23 cellular contexts compared by ENCODE assay signal in genomic region chr6:157850030-157850429, GRCh38. TPM values are rescaled to one million over a fixed set of nuclear protein-coding genes. Genes with fewer than 3 reads are reported as not detected.
A peak's percentile ranks its signal among the peaks of the same experiment; 100 is the strongest.
DNase-seq lines count a peak whose midpoint lies in the region; ATAC-seq, FAIRE-seq and TF ChIP-seq lines count a peak whose summit lies in the region.
"Had no signal": no experiment of that assay in that cellular context is flagged by ENCODE, and none has a peak within 500 bp of the region (broad histone marks: within the 10 kb centered on the region; RNA-seq: fewer than 3 reads in every experiment).

No MANE protein-coding gene starts in this region.

- TF ChIP-seq EP300 in H1 (IDR thresholded peaks at IDR 0.05; ENCODE audit: borderline replicate concordance in 1 of 2, low read depth in 2 of 2, low read length in 2 of 2) = no peak

- H2BK20ac ChIP-seq in H1 (ENCODE audit: low read length) = no peak overlapping the region

- H3K18ac ChIP-seq in H1 (ENCODE audit: extremely low read depth, low read length) (peak overlapping the region; percentile 55; the same call in 1 of the 2 replicates), neuronal stem cell (ENCODE audit: low read length) (no peak overlapping the region)

- no peak overlapping the region for H3K14ac ChIP-seq in H1 (ENCODE audit: insufficient read length)
- no peak overlapping the region for H3K14ac ChIP-seq in neuronal stem cell (ENCODE audit: low read length)

- no peaks in the 10 kb centered on the region for H3K36me3 ChIP-seq in GM23338 (ENCODE audit: insufficient read depth)
- H3K36me3 ChIP-seq in H1 (ENCODE audit: control insufficient read depth in 2 of 4, insufficient read depth in 4 of 4, low read length in 3 of 4) = no peaks in the 10 kb centered on the region; a peak in 1 of 8 replicates
- H3K36me3 ChIP-seq in neuronal stem cell (replicated peaks in 1 of 2; ENCODE audit: control insufficient read depth in 2 of 2, insufficient read depth in 2 of 2, low read length in 2 of 2) = peaks cover 0 to 2% of the 10 kb centered on the region in 2 donors
- H3K36me3 ChIP-seq in Karpas-422 (ENCODE audit: insufficient read depth, low read length) = no peaks in the 10 kb centered on the region
- H3K36me3 ChIP-seq: BLaER1, esophagus muscularis mucosa, gastroesophageal sphincter had no signal

- no peak for TF ChIP-seq POLR2A in H1 (IDR thresholded peaks at IDR 0.05; ENCODE audit: control extremely low read depth in 1 of 2, low read depth in 2 of 2, low read length in 2 of 2)

- no peak overlapping the region for H2BK12ac ChIP-seq in H1 (ENCODE audit: low read depth, low read length)
- no peak overlapping the region for H2BK12ac ChIP-seq in neuronal stem cell (ENCODE audit: low read length)

- H4K8ac ChIP-seq in H1 (ENCODE audit: extremely low read depth, insufficient read depth, low read length) (no peak overlapping the region), neuronal stem cell (ENCODE audit: low read depth, low read length) (no peak overlapping the region)

- POLR2A ChIA-PET in H1 (lab: Charles Lee; ENCODE audit: partially characterized antibody) = no interaction called here

- TF ChIP-seq RAD21 in H1 (IDR thresholded peaks at IDR 0.05 in 1 of 2, conservative IDR thresholded peaks at IDR 0.05 in 1 of 2; ENCODE audit: low read depth in 2 of 2, low read length in 2 of 2) = no peak

- TF ChIP-seq CTCF in GM23338 (conservative IDR thresholded peaks at IDR 0.05; ENCODE audit: low read depth in 2 of 2) (no peak), H1 (IDR thresholded peaks at IDR 0.05; ENCODE audit: control extremely low read depth in 1 of 3, insufficient read depth in 1 of 3, low read depth in 1 of 3, low read length in 3 of 3) (no peak)

- H3K4me1 Mint-ChIP-seq in activated T-cell treated with anti-CD3 and anti-CD28 coated beads, Interleukin-2, amount 50 U/mL, for 4 hours (ENCODE audit: low read depth) = peaks cover 65% of the 10 kb centered on the region
- H3K4me1 Mint-ChIP-seq in activated T-cell treated with anti-CD3 and anti-CD28 coated beads, Interleukin-2, amount 50 U/mL, for 24 hours (ENCODE audit: low read depth) = peaks cover 75% of the 10 kb centered on the region
- H3K4me1 Mint-ChIP-seq in GM23338 = peaks cover 52% of the 10 kb centered on the region

- H2AFZ ChIP-seq in GM23338 (no peak overlapping the region), H1 (ENCODE audit: low read length) (no peak overlapping the region), neuronal stem cell (ENCODE audit: low read length) (no peak overlapping the region), Karpas-422 (ENCODE audit: low read length) (no peak overlapping the region)

- H3K4ac ChIP-seq in H1 (replicated peaks; ENCODE audit: insufficient read length, low read depth, low read length) (no peak overlapping the region), neuronal stem cell (ENCODE audit: low read length) (no peak overlapping the region)

- peaks cover 100% of the 10 kb centered on the region for H3K79me2 ChIP-seq in GM23338 (replicated peaks; ENCODE audit: insufficient read depth)
- H3K79me2 ChIP-seq in H1 (ENCODE audit: control insufficient read depth in 1 of 2, insufficient read depth in 2 of 2, low read length in 2 of 2) = peaks cover 10 to 100% of the 10 kb centered on the region in 2 experiments
- no peaks in the 10 kb centered on the region for H3K79me2 ChIP-seq in Karpas-422 (ENCODE audit: low read length)

- H2AK5ac ChIP-seq in H1 (ENCODE audit: low read depth, low read length) (no peak overlapping the region), neuronal stem cell (ENCODE audit: low read depth, low read length) (no peak overlapping the region)

- H3K23ac ChIP-seq in H1 (ENCODE audit: insufficient read length) (no peak overlapping the region), neuronal stem cell (ENCODE audit: low read depth, low read length, poor library complexity) (peak overlapping the region; percentile 68)

- H4K20me1 ChIP-seq in GM23338 (replicated peaks; ENCODE audit: insufficient read depth) (peaks cover 36% of the 10 kb centered on the region), H1 (replicated peaks in 1 of 2; ENCODE audit: control insufficient read depth in 1 of 2, insufficient read depth in 2 of 2, low read length in 2 of 2) (peaks cover 3 to 7% of the 10 kb centered on the region in 2 experiments), Karpas-422 (ENCODE audit: insufficient read depth, low read depth, low read length) (no peaks in the 10 kb centered on the region)
- H4K20me1 ChIP-seq: BLaER1 had no signal

- H3K27ac ChIP-seq in GM23338 (ENCODE audit: low read depth) (0 out of 2 replicates have a peak overlapping the region, but pooled peaks have one; percentile 14), H1 (ENCODE audit: low read depth, low read length) (no peak overlapping the region), neuronal stem cell (replicated peaks; ENCODE audit: low read length) (no peak overlapping the region), Karpas-422 (ENCODE audit: low read length) (no peak overlapping the region)
- H3K27ac ChIP-seq: BLaER1, esophagus muscularis mucosa, gastroesophageal sphincter, SK-N-MC had no signal

- peaks cover 20% of the 10 kb centered on the region for H3K9me3 Mint-ChIP-seq in activated T-cell treated with anti-CD3 and anti-CD28 coated beads, Interleukin-2, amount 50 U/mL, for 4 hours
- peaks cover 21% of the 10 kb centered on the region for H3K9me3 Mint-ChIP-seq in activated T-cell treated with anti-CD3 and anti-CD28 coated beads, Interleukin-2, amount 50 U/mL, for 24 hours
- H3K9me3 Mint-ChIP-seq in GM23338 = peaks cover 11% of the 10 kb centered on the region; the same call in 2 of the 3 replicates

- H3K4me3 ChIP-seq in GM23338 (no peak overlapping the region), H1 (ENCODE audit: extremely low read depth in 1 of 4, insufficient read depth in 2 of 4, low read depth in 3 of 4, low read length in 4 of 4) (no peak overlapping the region), neuronal stem cell (ENCODE audit: low read length in 2 of 2) (peak overlapping the region in 1 of 2 donors; percentile 30), Karpas-422 (ENCODE audit: low read length) (no peak overlapping the region)
- H3K4me3 ChIP-seq: BLaER1, esophagus muscularis mucosa, gastroesophageal sphincter, SK-N-MC, smooth muscle cell had no signal

- CTCF ChIA-PET in H1 (lab: Charles Lee; ENCODE audit: partially characterized antibody) = no interaction called here

- no peak for DNase-seq in activated T-cell treated with anti-CD3 and anti-CD28 coated beads, Interleukin-2, amount 50 U/mL, for 4 hours
- no peak for DNase-seq in activated T-cell treated with anti-CD3 and anti-CD28 coated beads, Interleukin-2, amount 50 U/mL, for 24 hours
- DNase-seq in GM23338 (ENCODE audit: low spot score) (no peak), H1 (ENCODE audit: low read depth in 1 of 2, low spot score in 2 of 2) (no peak), neuronal stem cell (ENCODE audit: low spot score) (no peak), Karpas-422 (no peak), nucleus accumbens (lab: John Stamatoyannopoulos, UW) (no peak)
- DNase-seq: activated gamma-delta T cell; effector CD8-positive, alpha-beta T cell; HCEC 1CT; NCI-H1105; NCI-H2081; NCI-H510A treated with DMSO at 0.1 percent for 48 hours; stimulated activated CD4-positive, alpha-beta T cell treated with anti-CD3 and anti-CD28 coated beads, Interleukin-4, amount 100 ng/mL, for 1 hour; T-helper 9 cell had no signal

- H4K91ac ChIP-seq in H1 (replicated peaks; ENCODE audit: insufficient read length, low read length) (no peak overlapping the region), neuronal stem cell (ENCODE audit: low read depth, low read length, poor library complexity) (no peak overlapping the region)

- H3K9me2 ChIP-seq in GM23338 (ENCODE audit: insufficient read depth) (no peaks in the 10 kb centered on the region), Karpas-422 (replicated peaks; ENCODE audit: insufficient read depth, low read length) (no peaks in the 10 kb centered on the region)

- H2BK5ac ChIP-seq in H1 (ENCODE audit: low read depth, low read length) (peak overlapping the region; percentile 62), neuronal stem cell (ENCODE audit: low read length) (no peak overlapping the region)

- H3K56ac ChIP-seq in H1 (replicated peaks; ENCODE audit: insufficient read length, low read depth, low read length) = no peak overlapping the region

- H3K9ac ChIP-seq in H1 (replicated peaks in 1 of 4; ENCODE audit: extremely low read depth in 1 of 4, low read depth in 3 of 4, low read length in 3 of 4) (no peak overlapping the region), neuronal stem cell (ENCODE audit: low read depth, low read length, poor library complexity) (no peak overlapping the region), Karpas-422 (ENCODE audit: low read length) (no peak overlapping the region)
- H3K9ac ChIP-seq: BLaER1 had no signal

- no peak for ATAC-seq in activated T-cell treated with anti-CD3 and anti-CD28 coated beads, Interleukin-2, amount 50 U/mL, for 4 hours
- ATAC-seq in GM23338 (no peak), HG02852 (IDR thresholded peaks at IDR 0.05; ENCODE audit: unreplicated experiment) (no peak)
- ATAC-seq: gastroesophageal sphincter had no signal

- FAIRE-seq in H1 (lab: Jason Lieb, UNC) = no peak
- FAIRE-seq: A204.1, RCC 7860 had no signal

- no peak overlapping the region for H4K5ac ChIP-seq in H1 (ENCODE audit: insufficient read length, low read depth, low read length)

- no peaks in the 10 kb centered on the region for H3F3A ChIP-seq in GM23338 (replicated peaks; ENCODE audit: low read depth)

- H3K4me3 Mint-ChIP-seq in activated T-cell treated with anti-CD3 and anti-CD28 coated beads, Interleukin-2, amount 50 U/mL, for 4 hours = peak overlapping the region; percentile 1
- H3K4me3 Mint-ChIP-seq in activated T-cell treated with anti-CD3 and anti-CD28 coated beads, Interleukin-2, amount 50 U/mL, for 24 hours = no peak overlapping the region
- no peak overlapping the region for H3K4me3 Mint-ChIP-seq in GM23338

- H3K27me3 ChIP-seq in GM23338 (ENCODE audit: insufficient read depth) (no peaks in the 10 kb centered on the region), H1 (replicated peaks in 1 of 4; ENCODE audit: control insufficient read depth in 3 of 4, extremely low read depth in 1 of 4, insufficient read depth in 3 of 4, low read length in 3 of 4) (no peaks in the 10 kb centered on the region), neuronal stem cell (ENCODE audit: control insufficient read depth in 3 of 3, insufficient read depth in 3 of 3, low read depth in 1 of 3, low read length in 3 of 3) (no peaks in the 10 kb centered on the region), Karpas-422 (ENCODE audit: low read length) (no peaks in the 10 kb centered on the region)
- H3K27me3 ChIP-seq: BLaER1, esophagus muscularis mucosa, gastroesophageal sphincter had no signal

- H3K27ac Mint-ChIP-seq in activated T-cell treated with anti-CD3 and anti-CD28 coated beads, Interleukin-2, amount 50 U/mL, for 24 hours = no peak overlapping the region
- peak overlapping the region; percentile 42; the same call in 1 of the 2 replicates for H3K27ac Mint-ChIP-seq in GM23338

- no peaks in the 10 kb centered on the region for H3K23me2 ChIP-seq in H1 (ENCODE audit: low read depth, low read length)

- no peaks in the 10 kb centered on the region for H3K27me3 Mint-ChIP-seq in activated T-cell treated with anti-CD3 and anti-CD28 coated beads, Interleukin-2, amount 50 U/mL, for 4 hours (ENCODE audit: low read depth)
- H3K27me3 Mint-ChIP-seq in activated T-cell treated with anti-CD3 and anti-CD28 coated beads, Interleukin-2, amount 50 U/mL, for 24 hours = no peaks in the 10 kb centered on the region
- H3K27me3 Mint-ChIP-seq in GM23338 (ENCODE audit: insufficient read depth, low read depth, poor library complexity) = peaks cover 6% of the 10 kb centered on the region

- H3K4me1 ChIP-seq in GM23338 (ENCODE audit: insufficient read depth) (peaks cover 42% of the 10 kb centered on the region), H1 (replicated peaks in 1 of 4; ENCODE audit: control insufficient read depth in 3 of 4, insufficient read depth in 4 of 4, low read length in 3 of 4) (peaks cover 1 to 14% (median 10%) of the 10 kb centered on the region in 4 experiments; a peak in 5 of 7 replicates), neuronal stem cell (ENCODE audit: control insufficient read depth in 2 of 2, insufficient read depth in 1 of 2, low read depth in 1 of 2, low read length in 2 of 2) (peaks cover 0 to 6% of the 10 kb centered on the region in 2 donors), Karpas-422 (ENCODE audit: low read length) (peaks cover 9% of the 10 kb centered on the region)

- no peak overlapping the region for H3K4me2 ChIP-seq in GM23338
- H3K4me2 ChIP-seq in H1 (ENCODE audit: insufficient read depth in 1 of 2, low read depth in 2 of 2, low read length in 2 of 2) = no peak overlapping the region
- H3K4me2 ChIP-seq in neuronal stem cell (ENCODE audit: insufficient read depth, low read length, poor library complexity, severe bottlenecking) = no peak overlapping the region
- H3K4me2 ChIP-seq in Karpas-422 (ENCODE audit: low read depth, low read length, poor library complexity, severe bottlenecking) = no peak overlapping the region
- H3K4me2 ChIP-seq: BLaER1, smooth muscle cell had no signal

- WGBS in H1 (ENCODE audit: extremely low coverage in 1 of 2, insufficient coverage in 1 of 2, insufficient read length in 1 of 2, insufficient replicate concordance in 2 of 2, low coverage in 1 of 2, low lambda C conversion rate in 2 of 2, missing lambda C conversion rate in 1 of 2), 2 experiments = 90% methylated on average over 4 of the region's 4 CpGs; no CpG with 5 or more reads in 1 of the 2 experiments
- no CpG with 5 or more reads among the region's 4 CpGs for WGBS in neuronal stem cell (ENCODE audit: extremely low coverage in 2 of 2, insufficient read length in 2 of 2, insufficient replicate concordance in 1 of 2), 2 donors

- no peak overlapping the region for H2BK15ac ChIP-seq in H1 (ENCODE audit: low read length)
- H2BK15ac ChIP-seq in neuronal stem cell (ENCODE audit: low read length) = no peak overlapping the region

- H3K79me1 ChIP-seq in H1 (ENCODE audit: low read depth, low read length) (peaks cover 10% of the 10 kb centered on the region), neuronal stem cell (ENCODE audit: low read depth, low read length) (peaks cover 8% of the 10 kb centered on the region)

- H3K9me3 ChIP-seq in H1 (ENCODE audit: insufficient read depth in 2 of 2, low read depth in 1 of 2, low read length in 1 of 2) = no peaks in the 10 kb centered on the region
- H3K9me3 ChIP-seq in neuronal stem cell (replicated peaks in 1 of 2; ENCODE audit: control insufficient read depth in 2 of 2, insufficient read depth in 1 of 2, low read depth in 1 of 2, low read length in 2 of 2) = peaks cover 7 to 23% of the 10 kb centered on the region in 2 donors
- H3K9me3 ChIP-seq in Karpas-422 (ENCODE audit: low read length) = no peaks in the 10 kb centered on the region

- H2BK120ac ChIP-seq in H1 (replicated peaks; ENCODE audit: low read depth, low read length) (no peak overlapping the region), neuronal stem cell (ENCODE audit: low read depth, low read length) (no peak overlapping the region)

- H3K36me3 Mint-ChIP-seq in activated T-cell treated with anti-CD3 and anti-CD28 coated beads, Interleukin-2, amount 50 U/mL, for 4 hours (ENCODE audit: insufficient read depth) = peaks cover 30% of the 10 kb centered on the region
- peaks cover 43% of the 10 kb centered on the region for H3K36me3 Mint-ChIP-seq in activated T-cell treated with anti-CD3 and anti-CD28 coated beads, Interleukin-2, amount 50 U/mL, for 24 hours (ENCODE audit: low read depth)
- peaks cover 13% of the 10 kb centered on the region for H3K36me3 Mint-ChIP-seq in GM23338 (ENCODE audit: low read depth)

RNA-seq across cellular contexts. Expression of gene SNX9, which starts 27.0 kb away (rescaled TPM):
- 10 to 100 TPM; 39.0 to 52.5 (median 42.8) TPM for total RNA-seq in activated T-cell treated with anti-CD3 and anti-CD28 coated beads, Interleukin-2, amount 50 U/mL, for 4 hours
- total RNA-seq in GM23338 (2014; rRNA removed; shearing (Covaris generic)) = 21.2 and 23.3 TPM in 2 replicates
- polyA plus RNA-seq in GM23338 (2016; fragmentation: Nextera tagmentation; extraction: Ambion mirVana) = 18.1 and 18.4 TPM in 2 replicates
- total RNA-seq in H1 (2021; fragmentation: NEBNext Ultra II Directional; extraction: Animal tissue kit (Norgen Biotek cat#: 25700)) = 23.1 and 23.2 TPM in 2 replicates
- 10.9 and 11.8 TPM in 2 replicates for polyA plus RNA-seq in H1 (2011; rRNA removed)
- 17.8 TPM for polyA plus RNA-seq in H1 (2011; cell fraction: cytosol; rRNA removed)
- 14.7 TPM for polyA plus RNA-seq in H1 (2011; cell fraction: nucleus; rRNA removed)
- 14.0 to 18.2 TPM (median 16.2 TPM) in 4 replicates for polyA plus RNA-seq in H1 (2012, experiment 1 of 2)
- polyA plus RNA-seq in H1 (2012, experiment 2 of 2) = 3.6 TPM
- 20.5 TPM for polyA plus RNA-seq in H1 (2013, experiment 1 of 2)
- 20.3 TPM for polyA plus RNA-seq in H1 (2013, experiment 2 of 2)
- polyA minus RNA-seq in H1 (2011; rRNA and poly(A)+ RNA removed) = 15.1 and 15.9 TPM in 2 replicates
- 11.9 TPM for polyA minus RNA-seq in H1 (2011; cell fraction: cytosol; rRNA and poly(A)+ RNA removed)
- polyA minus RNA-seq in H1 (2011; cell fraction: nucleus; rRNA and poly(A)+ RNA removed) = 10.2 TPM
- 21.0 TPM for polyA plus RNA-seq in neuronal stem cell (2013, experiment 1 of 2)
- polyA plus RNA-seq in neuronal stem cell (2013, experiment 2 of 2) = 21.3 TPM
- not detected in 2 replicates for total RNA-seq in Karpas-422 (2014; rRNA removed; shearing (Covaris generic); ENCODE audit: low replicate concordance)

Comparison
In these comparisons a context has a peak if more than half of its experiments do, and no peak if none do; other contexts are left out.
1. RNA of gene SNX9, which starts 27.0 kb away (total RNA-seq): 39.0 to 52.5 TPM in activated T-cell treated with anti-CD3 and anti-CD28 coated beads, Interleukin-2, amount 50 U/mL, for 4 hours, 21.2 to 23.3 TPM in GM23338 and 23.1 to 23.2 TPM in H1; not detected in Karpas-422; every median in the first group is over 10 times any median in the second.